In genomic region chr2:141317986-141318385, GRCh38 we compare ENCODE assay signal across 10 cellular contexts.
"Had no signal": no experiment of that assay in that cellular context is flagged by ENCODE, and none has a peak within 500 bp of the region (broad histone marks: within the 10 kb centered on the region; RNA-seq: fewer than 3 reads in every experiment).

No MANE protein-coding gene starts in this region.

- H3K27ac ChIP-seq: body of pancreas, gastroesophageal sphincter, pancreas, skin epidermis, thyroid gland, vagina, VCaP had no signal

- H3K4me1 ChIP-seq: body of pancreas, gastroesophageal sphincter, pancreas, thyroid gland, vagina had no signal

- ATAC-seq: body of pancreas, gastroesophageal sphincter, pancreas had no signal

- H3K9me3 ChIP-seq: body of pancreas, gastroesophageal sphincter, pancreas, thyroid gland, vagina had no signal

- H3K36me3 ChIP-seq: gastroesophageal sphincter, pancreas, thyroid gland, vagina had no signal

- H3K4me3 ChIP-seq: body of pancreas, gastroesophageal sphincter, pancreas, skin epidermis, thyroid gland, vagina had no signal

- H3K27me3 ChIP-seq: body of pancreas, gastroesophageal sphincter, pancreas, thyroid gland, vagina had no signal

- DNase-seq: activated CD4-positive, alpha-beta T cell treated with anti-CD3 and anti-CD28 coated beads for 48 hours; activated naive CD4-positive, alpha-beta T cell treated with Interleukin-2 at 50 U/mL for 16 hours; body of pancreas; dermis blood vessel endothelial cell; pancreas; thyroid gland had no signal
